ENCODE assay signal across 8 cellular contexts in genomic region chr17:10126554-10127493, GRCh38.
DNase-seq lines count a peak whose midpoint lies in the region; ATAC-seq and TF ChIP-seq lines count a peak whose summit lies in the region.

No MANE protein-coding gene starts in this region.

- peaks cover 3% of the 10 kb centered on the region for H3K4me1 Mint-ChIP-seq in activated CD4-positive, alpha-beta memory T cell treated with anti-CD3 and anti-CD28 coated beads for 36 hours (ENCODE audit: low read depth)
- H3K4me1 Mint-ChIP-seq in activated CD4-positive, alpha-beta memory T cell treated with anti-CD3 and anti-CD28 coated beads, Interleukin-2, amount 10 ng/mL, durations not matched to agents 7 days and 5 days, result peaks cover 10% of the 10 kb centered on the region

- H3K9me3 Mint-ChIP-seq in activated CD4-positive, alpha-beta memory T cell treated with anti-CD3 and anti-CD28 coated beads for 36 hours, result no peaks in the 10 kb centered on the region
- peaks cover 4% of the 10 kb centered on the region for H3K9me3 Mint-ChIP-seq in activated CD4-positive, alpha-beta memory T cell treated with anti-CD3 and anti-CD28 coated beads, Interleukin-2, amount 10 ng/mL, durations not matched to agents 7 days and 5 days

- H3K36me3 ChIP-seq in mucosa of descending colon (ENCODE audit: low read depth) (no peaks in the 10 kb centered on the region), transverse colon (no peaks in the 10 kb centered on the region)

- peak; percentile 31 for ATAC-seq in mucosa of descending colon

- no peaks in the 10 kb centered on the region for H3K27me3 ChIP-seq in transverse colon

- in situ Hi-C loops in transverse colon (cut with MboI; ENCODE audit: low pct_ligation_motif_present in 1 of 4, low pct_unique_long_range_greater_than_20kb in 1 of 4, low sequenced_read_pairs in 3 of 4), result no loop called here

- WGBS in transverse colon (ENCODE audit: low coverage in 1 of 2), 2 donors, result 61% methylated on average over 18 of the region's 18 CpGs; no CpG with 5 or more reads in 1 of the 2 donors

- no peak for TF ChIP-seq POLR2A in transverse colon (IDR thresholded peaks at IDR 0.05)

- no peaks in the 10 kb centered on the region for H3K36me3 Mint-ChIP-seq in activated CD4-positive, alpha-beta memory T cell treated with anti-CD3 and anti-CD28 coated beads for 36 hours
- peaks cover 2% of the 10 kb centered on the region for H3K36me3 Mint-ChIP-seq in activated CD4-positive, alpha-beta memory T cell treated with anti-CD3 and anti-CD28 coated beads, Interleukin-2, amount 10 ng/mL, durations not matched to agents 7 days and 5 days (ENCODE audit: low read depth)

- POLR2A ChIA-PET in activated CD4-positive, alpha-beta memory T cell treated with anti-CD3 and anti-CD28 coated beads for 36 hours (lab: Charles Lee), result no interaction called here
- POLR2A ChIA-PET in activated CD4-positive, alpha-beta memory T cell treated with anti-CD3 and anti-CD28 coated beads, Interleukin-2, amount 10 ng/mL, durations not matched to agents 7 days and 5 days (lab: Charles Lee), result no interaction called here
- POLR2A ChIA-PET in HEK293T (lab: Yijun Ruan, JAX), result no interaction called here

- H3K4me3 Mint-ChIP-seq in activated CD4-positive, alpha-beta memory T cell treated with anti-CD3 and anti-CD28 coated beads for 36 hours, result no peak overlapping the region
- no peak overlapping the region for H3K4me3 Mint-ChIP-seq in activated CD4-positive, alpha-beta memory T cell treated with anti-CD3 and anti-CD28 coated beads, Interleukin-2, amount 10 ng/mL, durations not matched to agents 7 days and 5 days

- H3K27ac Mint-ChIP-seq in activated CD4-positive, alpha-beta memory T cell treated with anti-CD3 and anti-CD28 coated beads for 36 hours, result no peak overlapping the region
- no peak overlapping the region for H3K27ac Mint-ChIP-seq in activated CD4-positive, alpha-beta memory T cell treated with anti-CD3 and anti-CD28 coated beads, Interleukin-2, amount 10 ng/mL, durations not matched to agents 7 days and 5 days

- CTCF ChIA-PET in activated CD4-positive, alpha-beta memory T cell treated with anti-CD3 and anti-CD28 coated beads for 36 hours (lab: Charles Lee), result no interaction called here
- CTCF ChIA-PET in activated CD4-positive, alpha-beta memory T cell treated with anti-CD3 and anti-CD28 coated beads, Interleukin-2, amount 10 ng/mL, durations not matched to agents 7 days and 5 days (lab: Charles Lee), result no interaction called here
- CTCF ChIA-PET in HEK293T (lab: Yijun Ruan, JAX), result no interaction called here

- TF ChIP-seq CTCF in mucosa of descending colon (IDR thresholded peaks at IDR 0.05) (no peak), transverse colon (IDR thresholded peaks at IDR 0.05) (no peak)

- intact Hi-C loops in activated CD4-positive, alpha-beta memory T cell treated with anti-CD3 and anti-CD28 coated beads for 36 hours (cut with micrococcal nuclease), result no loop called here
- intact Hi-C loops in mucosa of descending colon (cut with DNase I, micrococcal nuclease), result no loop called here
- intact Hi-C loops in transverse colon (cut with DNase I; ENCODE audit: low total_unique reads), result no loop called here

- H3K27ac ChIP-seq in transverse colon, result peak overlapping the region; percentile 68 to 82 (median 76)

- peak; percentile 34 for DNase-seq in activated CD4-positive, alpha-beta memory T cell treated with anti-CD3 and anti-CD28 coated beads for 36 hours
- no peak for DNase-seq in activated CD4-positive, alpha-beta memory T cell treated with anti-CD3 and anti-CD28 coated beads, Interleukin-2, amount 10 ng/mL, durations not matched to agents 7 days and 5 days
- DNase-seq in dedifferentiated amniotic fluid mesenchymal stem cell (ENCODE audit: extremely low spot score) (peak; percentile 31), mucosa of descending colon (no peak), transverse colon (no peak), hypothalamus (lab: John Stamatoyannopoulos, UW) (no peak), T-helper 9 cell (no peak), HEK293T (ENCODE audit: extremely low spot score) (no peak)

- no peaks in the 10 kb centered on the region for H3K4me1 ChIP-seq in mucosa of descending colon (ENCODE audit: low read depth)
- H3K4me1 ChIP-seq in transverse colon, result peaks cover 0 to 14% (median 9%) of the 10 kb centered on the region in 4 donors

- peaks cover 1% of the 10 kb centered on the region for H3K27me3 Mint-ChIP-seq in activated CD4-positive, alpha-beta memory T cell treated with anti-CD3 and anti-CD28 coated beads for 36 hours
- H3K27me3 Mint-ChIP-seq in activated CD4-positive, alpha-beta memory T cell treated with anti-CD3 and anti-CD28 coated beads, Interleukin-2, amount 10 ng/mL, durations not matched to agents 7 days and 5 days, result peaks cover 1% of the 10 kb centered on the region

- H3K9me3 ChIP-seq in mucosa of descending colon (no peaks in the 10 kb centered on the region), transverse colon (no peaks in the 10 kb centered on the region)

- no peak for TF ChIP-seq EP300 in transverse colon (IDR thresholded peaks at IDR 0.05; ENCODE audit: low read depth)

- H3K4me3 ChIP-seq in mucosa of descending colon (no peak overlapping the region), transverse colon (no peak overlapping the region)

TF ChIP-seq in HEK293T, 16 proteins besides CTCF, POLR2A, EP300 and RAD21:
- no peak for TF ChIP-seq FOXK2 (IDR thresholded peaks at IDR 0.05)
- TF ChIP-seq FOXM1 (IDR thresholded peaks at IDR 0.05; ENCODE audit: borderline replicate concordance), result no peak
- TF ChIP-seq CTBP1 (IDR thresholded peaks at IDR 0.05; ENCODE audit: borderline replicate concordance), result no peak
- no peak for TF ChIP-seq SP1 (IDR thresholded peaks at IDR 0.05)
- TF ChIP-seq SUZ12 (IDR thresholded peaks at IDR 0.05), result no peak
- no peak for TF ChIP-seq NFRKB (IDR thresholded peaks at IDR 0.05)
- TF ChIP-seq ZNF384 (IDR thresholded peaks at IDR 0.05), result no peak
- no peak for TF ChIP-seq PKNOX1 (IDR thresholded peaks at IDR 0.05)
- TF ChIP-seq HDGF (IDR thresholded peaks at IDR 0.05; ENCODE audit: borderline replicate concordance), result no peak
- no peak for TF ChIP-seq FOXA1 (IDR thresholded peaks at IDR 0.05)
- no peak for TF ChIP-seq ELF4 (IDR thresholded peaks at IDR 0.05)
- TF ChIP-seq ARNT (IDR thresholded peaks at IDR 0.05), result no peak
- TF ChIP-seq TARDBP (IDR thresholded peaks at IDR 0.05), result no peak
- no peak for TF ChIP-seq LEF1 (IDR thresholded peaks at IDR 0.05; ENCODE audit: borderline replicate concordance)
- no peak for TF ChIP-seq BHLHE40 (IDR thresholded peaks at IDR 0.05; ENCODE audit: borderline replicate concordance)

Comparison
In these comparisons a context has a peak if more than half of its experiments do, and no peak if none do; other contexts are left out.
1. DNase-seq: peak in activated CD4-positive, alpha-beta memory T cell treated with anti-CD3 and anti-CD28 coated beads for 36 hours (single experiment) and dedifferentiated amniotic fluid mesenchymal stem cell (single experiment); none in activated CD4-positive, alpha-beta memory T cell treated with anti-CD3 and anti-CD28 coated beads, Interleukin-2, amount 10 ng/mL, durations not matched to agents 7 days and 5 days (single experiment), mucosa of descending colon (0 of 3), transverse colon (single experiment), hypothalamus (0 of 51), T-helper 9 cell (single experiment) and HEK293T (single experiment).